ENCODE assay signal across 8 cellular contexts in the genomic region with DNA sequence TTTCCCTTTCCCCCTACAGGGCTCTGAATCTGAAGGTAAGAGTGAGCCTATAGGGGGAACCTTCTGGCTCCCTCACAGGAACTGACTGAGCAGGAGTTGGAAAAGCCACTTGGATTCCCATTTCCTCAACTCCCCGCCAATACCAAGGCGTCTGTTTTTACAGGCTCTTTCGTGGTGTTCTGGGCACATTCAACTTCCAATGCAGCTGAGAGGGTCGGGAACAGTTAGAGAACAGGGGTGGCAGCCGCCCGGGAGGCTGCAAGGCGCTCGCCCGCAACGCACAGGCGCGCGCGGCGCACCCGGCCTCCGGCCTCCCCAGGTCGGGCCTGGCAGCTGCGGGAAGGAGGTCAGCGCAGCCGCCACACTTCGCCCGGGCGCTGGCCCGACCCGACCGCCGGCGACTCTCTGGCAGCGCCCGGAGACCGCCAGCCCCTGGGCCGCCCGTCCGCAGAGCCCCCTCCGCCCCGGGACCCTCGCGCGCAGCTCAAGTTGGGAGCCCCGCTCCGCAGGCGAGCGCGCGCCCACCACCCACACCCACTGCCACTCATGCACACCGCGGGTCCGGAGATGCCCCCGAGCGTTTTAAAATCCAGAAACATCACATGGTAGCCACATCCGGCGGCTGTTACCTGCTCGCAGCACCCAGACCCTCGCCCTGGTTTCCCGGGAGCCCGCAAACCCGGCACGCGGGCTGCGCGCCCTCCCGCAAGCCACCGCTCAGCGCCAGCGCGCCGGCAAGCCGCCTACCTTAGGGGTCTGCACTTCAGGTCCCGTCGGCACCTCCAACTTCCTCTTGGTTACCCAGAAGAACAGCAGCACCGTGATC. TPM values are rescaled to one million over a fixed set of nuclear protein-coding genes. Genes with fewer than 3 reads are reported as not detected.
A peak's percentile ranks its signal among the peaks of the same experiment; 100 is the strongest.
DNase-seq lines count a peak whose midpoint lies in the region; ATAC-seq and TF ChIP-seq lines count a peak whose summit lies in the region.

No MANE protein-coding gene starts in this region.

- H3K36me3 ChIP-seq in KMS-11 (ENCODE audit: insufficient read depth) (no peaks in the 10 kb centered on the region), uterus (no peaks in the 10 kb centered on the region)

- H2AFZ ChIP-seq in KMS-11 (ENCODE audit: low read depth): peak overlapping the region; percentile 97

- H3K4me1 ChIP-seq in KMS-11 (ENCODE audit: low read depth, poor library complexity, severe bottlenecking): peaks cover 10% of the 10 kb centered on the region
- peaks cover 0 to 7% of the 10 kb centered on the region in 2 donors for H3K4me1 ChIP-seq in uterus

- H3K9me3 Mint-ChIP-seq in central memory CD8-positive, alpha-beta T cell: no peaks in the 10 kb centered on the region
- no peaks in the 10 kb centered on the region for H3K9me3 Mint-ChIP-seq in memory B cell

- H3K27ac ChIP-seq in KMS-11 (peak overlapping the region; percentile 69), uterus (no peak overlapping the region)

- peaks cover 5% of the 10 kb centered on the region for H3K4me1 Mint-ChIP-seq in central memory CD8-positive, alpha-beta T cell
- peaks cover 6% of the 10 kb centered on the region for H3K4me1 Mint-ChIP-seq in memory B cell

- peaks cover 35% of the 10 kb centered on the region; the same call in 1 of the 2 replicates for H3K79me2 ChIP-seq in KMS-11 (ENCODE audit: insufficient read depth, low read depth)

- intact Hi-C loops in uterus (cut with DNase I; ENCODE audit: low total_unique reads): no loop called here

- TF ChIP-seq POLR2A in uterus (IDR thresholded peaks at IDR 0.05): no peak

- peak overlapping the region; percentile 89 for H3K4me2 ChIP-seq in KMS-11

- H3K4me3 Mint-ChIP-seq in central memory CD8-positive, alpha-beta T cell: peak overlapping the region; percentile 39
- H3K4me3 Mint-ChIP-seq in memory B cell: peak overlapping the region; percentile 85

- H3K36me3 Mint-ChIP-seq in central memory CD8-positive, alpha-beta T cell (ENCODE audit: insufficient read depth): peaks cover 3% of the 10 kb centered on the region
- no peaks in the 10 kb centered on the region for H3K36me3 Mint-ChIP-seq in memory B cell

- no peaks in the 10 kb centered on the region for H4K20me1 ChIP-seq in KMS-11 (ENCODE audit: insufficient read depth)

- H3K27me3 Mint-ChIP-seq in central memory CD8-positive, alpha-beta T cell: peaks cover 59% of the 10 kb centered on the region
- peaks cover 3% of the 10 kb centered on the region for H3K27me3 Mint-ChIP-seq in memory B cell

- H3K27me3 ChIP-seq in KMS-11 (ENCODE audit: insufficient read depth, low read depth) (no peaks in the 10 kb centered on the region), uterus (no peaks in the 10 kb centered on the region)

- H3K4me3 ChIP-seq in KMS-11 (IDR thresholded peaks at IDR 0.05; ENCODE audit: insufficient read depth, low read depth, low read length): peak overlapping the region; percentile 47
- H3K4me3 ChIP-seq in uterus: peak overlapping the region; percentile 29 to 32

- no peaks in the 10 kb centered on the region for H3K9me3 ChIP-seq in uterus

- H3K9ac ChIP-seq in KMS-11: peak overlapping the region; percentile 96

- TF ChIP-seq CTCF in KMS-11 (conservative IDR thresholded peaks at IDR 0.05; ENCODE audit: low read depth, low read length) (no peak), uterus (IDR thresholded peaks at IDR 0.05) (no peak)

- no peak for ATAC-seq in central memory CD8-positive, alpha-beta T cell (replicated peaks; ENCODE audit: extremely low read depth, poor library complexity, severe bottlenecking)
- no peak for ATAC-seq in memory B cell (ENCODE audit: low read depth)
- no peak for ATAC-seq in HG03565 (IDR thresholded peaks at IDR 0.05; ENCODE audit: unreplicated experiment)

- H3K27ac Mint-ChIP-seq in central memory CD8-positive, alpha-beta T cell (ENCODE audit: low read depth): no peak overlapping the region
- H3K27ac Mint-ChIP-seq in memory B cell: peak overlapping the region; percentile 29

- DNase-seq in ELF-1 (ENCODE audit: low read depth, low spot score): peak; percentile 56
- DNase-seq in central memory CD8-positive, alpha-beta T cell (ENCODE audit: low spot score in 2 of 2): no peak
- peak in 1 of 2 donors; percentile 25 for DNase-seq in memory B cell (ENCODE audit: low spot score in 2 of 2)
- DNase-seq in uterus: no peak
- DNase-seq in cerebellar cortex (ENCODE audit: low spot score): no peak
- DNase-seq in AML-193 (lab: John Stamatoyannopoulos, UW): no peak

RNA-seq across cellular contexts. Expression of gene GALNT14, which starts 0.8 kb away (rescaled TPM):
- 1 to 10 TPM in 1 of 4 donors, under 1 TPM in 1, not detected in 2; 0.58 to 4.0 TPM for total RNA-seq in uterus
